Comparison of ENCODE assay signal across 10 cellular contexts in genomic region chr9:32351845-32352244, GRCh38. TPM values are rescaled to one million over a fixed set of nuclear protein-coding genes. Genes with fewer than 3 reads are reported as not detected.
DNase-seq lines count a peak whose midpoint lies in the region; ATAC-seq and TF ChIP-seq lines count a peak whose summit lies in the region.
"Had no signal": no experiment of that assay in that cellular context is flagged by ENCODE, and none has a peak within 500 bp of the region (broad histone marks: within the 10 kb centered on the region; RNA-seq: fewer than 3 reads in every experiment).

No MANE protein-coding gene starts in this region.

- no peak for ATAC-seq in HG03135 (IDR thresholded peaks at IDR 0.05; ENCODE audit: unreplicated experiment)

- no peaks in the 10 kb centered on the region for H3K9me3 ChIP-seq in HAP-1

- peak; percentile 25 for TF ChIP-seq CTCF in C4-2B (conservative IDR thresholded peaks at IDR 0.05)

- H3K4me1 ChIP-seq in HAP-1, result no peaks in the 10 kb centered on the region
- H3K4me1 ChIP-seq: parathyroid adenoma had no signal

- peak; percentile 20 to 55 for DNase-seq in HAP-1 (ENCODE audit: low spot score in 2 of 2)
- DNase-seq in SK-MEL-5 (ENCODE audit: low read depth, low spot score), result peak; percentile 47
- peak; percentile 26 for DNase-seq in iPS-NIHi11 (ENCODE audit: low spot score)
- DNase-seq in NCI-H2081 (lab: John Stamatoyannopoulos, UW), result no peak
- no peak for DNase-seq in NCI-H446 treated with DMSO at 0.1 percent for 48 hours (lab: John Stamatoyannopoulos, UW)
- DNase-seq in stimulated activated CD4-positive, alpha-beta T cell treated with anti-CD3 and anti-CD28 coated beads, Interleukin-1b, Interleukin-23, amount 100 ng/mL, for 48 hours, result no peak
- DNase-seq: activated naive CD4-positive, alpha-beta T cell treated with anti-CD3 and anti-CD28 coated beads for 36 hours had no signal

- no peaks in the 10 kb centered on the region for H3K36me3 ChIP-seq in HAP-1 (replicated peaks)

- no peak overlapping the region for H3K27ac ChIP-seq in C4-2B
- H3K27ac ChIP-seq: parathyroid adenoma had no signal

- no peak overlapping the region for H3K4me3 ChIP-seq in HAP-1

- in situ Hi-C loops in HAP-1 (cut with MboI; ENCODE audit: low sequenced_read_pairs), result no loop called here
- in situ Hi-C loops in SK-MEL-5 (cut with HindIII; ENCODE audit: low pct_unique_long_range_greater_than_20kb, low sequenced_read_pairs), result no loop called here

- H3K27me3 ChIP-seq in HAP-1 (ENCODE audit: low read depth), result no peaks in the 10 kb centered on the region

RNA-seq across cellular contexts. Expression of gene ACO1, which starts 32.6 kb away (rescaled TPM):
- total RNA-seq in SK-MEL-5 (2014; rRNA removed; shearing (Covaris generic)), result 43.8 and 47.2 TPM in 2 replicates
- polyA plus RNA-seq in SK-MEL-5 (2015; cell fraction: cytosol; rRNA removed), result 28.8 and 38.3 TPM in 2 replicates
- polyA plus RNA-seq in SK-MEL-5 (2015; cell fraction: nucleus; rRNA removed), result 8.0 and 9.7 TPM in 2 replicates

Comparison
In these comparisons a context has a peak if more than half of its experiments do, and no peak if none do; other contexts are left out.
1. DNase-seq: peak in HAP-1 (2 of 2), SK-MEL-5 (single experiment) and iPS-NIHi11 (single experiment); none in NCI-H2081 (0 of 2), NCI-H446 treated with DMSO at 0.1 percent for 48 hours (single experiment) and stimulated activated CD4-positive, alpha-beta T cell treated with anti-CD3 and anti-CD28 coated beads, Interleukin-1b, Interleukin-23, amount 100 ng/mL, for 48 hours (single experiment).